In genomic region chr3:101852983-101853382, GRCh38 we compare ENCODE assay signal across 13 cellular contexts. TPM values are rescaled to one million over a fixed set of nuclear protein-coding genes. Genes with fewer than 3 reads are reported as not detected.
DNase-seq lines count a peak whose midpoint lies in the region; ATAC-seq and TF ChIP-seq lines count a peak whose summit lies in the region.
"Had no signal": no experiment of that assay in that cellular context is flagged by ENCODE, and none has a peak within 500 bp of the region (broad histone marks: within the 10 kb centered on the region; RNA-seq: fewer than 3 reads in every experiment).

No MANE protein-coding gene starts in this region.

- no peak for DNase-seq in activated naive CD4-positive, alpha-beta T cell treated with anti-CD3 and anti-CD28 coated beads for 36 hours
- no peak for DNase-seq in activated naive CD4-positive, alpha-beta T cell treated with Interleukin-2 at 50 U/mL for 16 hours
- DNase-seq in activated T-helper 1 cell treated with anti-CD3 and anti-CD28 coated beads, Interleukin-12 subunit alpha, Interleukin-12 subunit beta, Interleukin-2, Interleukin-4 antibody, amounts not matched to agents 30 ng/mL and 10 ng/mL and 1 ng/mL, durations not matched to agents 14 hours and 24 hours and 36 hours (ENCODE audit: low spot score), result no peak
- DNase-seq in kidney epithelial cell (ENCODE audit: low read depth) (no peak), NK-92 (lab: John Stamatoyannopoulos, UW; ENCODE audit: unreplicated experiment) (no peak), amniotic stem cell (lab: John Stamatoyannopoulos, UW) (no peak), left cardiac atrium (no peak)
- DNase-seq: activated CD4-positive, alpha-beta T cell treated with anti-CD3 and anti-CD28 coated beads for 48 hours; NCI-H1048; NCI-H524; SJCRH30; stimulated activated CD4-positive, alpha-beta T cell treated with anti-CD3 and anti-CD28 coated beads, Interleukin-2, amount 100 ng/mL, for 48 hours had no signal

- no peaks in the 10 kb centered on the region for H3K27me3 ChIP-seq in kidney epithelial cell (ENCODE audit: control insufficient read depth, insufficient read depth, low read length)
- H3K27me3 ChIP-seq in stomach smooth muscle (ENCODE audit: control insufficient read depth in 1 of 2, insufficient read depth in 2 of 2, low read length in 2 of 2), result no peaks in the 10 kb centered on the region
- H3K27me3 ChIP-seq: SJCRH30 had no signal

- H3K27ac Mint-ChIP-seq in activated naive CD4-positive, alpha-beta T cell treated with anti-CD3 and anti-CD28 coated beads for 36 hours, result peak overlapping the region; percentile 100
- H3K27ac Mint-ChIP-seq in activated T-helper 1 cell treated with anti-CD3 and anti-CD28 coated beads, Interleukin-12 subunit alpha, Interleukin-12 subunit beta, Interleukin-2, Interleukin-4 antibody, amounts not matched to agents 30 ng/mL and 10 ng/mL and 1 ng/mL, durations not matched to agents 14 hours and 24 hours and 36 hours, result peak overlapping the region; percentile 56

- peak overlapping the region; percentile 39 for H3K4me3 Mint-ChIP-seq in activated naive CD4-positive, alpha-beta T cell treated with anti-CD3 and anti-CD28 coated beads for 36 hours
- H3K4me3 Mint-ChIP-seq in activated T-helper 1 cell treated with anti-CD3 and anti-CD28 coated beads, Interleukin-12 subunit alpha, Interleukin-12 subunit beta, Interleukin-2, Interleukin-4 antibody, amounts not matched to agents 30 ng/mL and 10 ng/mL and 1 ng/mL, durations not matched to agents 14 hours and 24 hours and 36 hours, result peak overlapping the region; percentile 93

- H3K4me1 ChIP-seq in stomach smooth muscle (ENCODE audit: control insufficient read depth, insufficient read depth, low read length), result peaks cover 25% of the 10 kb centered on the region
- H3K4me1 ChIP-seq: SJCRH30 had no signal

- H3K36me3 ChIP-seq in kidney epithelial cell (ENCODE audit: control insufficient read depth, insufficient read depth, low read length), result peaks cover 8% of the 10 kb centered on the region
- H3K36me3 ChIP-seq in stomach smooth muscle (ENCODE audit: control insufficient read depth in 2 of 2, insufficient read depth in 2 of 2, low read length in 2 of 2), result peaks cover 55 to 60% of the 10 kb centered on the region in 2 donors

- intact Hi-C loops in activated naive CD4-positive, alpha-beta T cell treated with anti-CD3 and anti-CD28 coated beads for 36 hours (cut with micrococcal nuclease), result loop anchor here (5.0 kb wide), 1 partner anchor 336 kb away; no protein-coding TSS in a partner anchor
- intact Hi-C loops in activated T-helper 1 cell treated with anti-CD3 and anti-CD28 coated beads, Interleukin-12 subunit alpha, Interleukin-12 subunit beta, Interleukin-2, Interleukin-4 antibody, amounts not matched to agents 30 ng/mL and 10 ng/mL and 1 ng/mL, durations not matched to agents 14 hours and 24 hours and 36 hours (cut with micrococcal nuclease), result loop anchor here (5.0 kb wide), 1 partner anchor 259 kb away; no protein-coding TSS in a partner anchor
- intact Hi-C loops in left cardiac atrium (cut with DNase I), result loop anchor here in 1 of 2 donors (5.0 kb wide), 1 partner anchor 41 kb away; no protein-coding TSS in a partner anchor

- TF ChIP-seq CTCF in kidney epithelial cell (IDR thresholded peaks at IDR 0.05; ENCODE audit: insufficient read depth, low read length, poor library complexity, severe bottlenecking), result no peak

- no peak overlapping the region for H3K9ac ChIP-seq in stomach smooth muscle (ENCODE audit: low read length in 2 of 2)

- H3K4me3 ChIP-seq in kidney epithelial cell (ENCODE audit: low read depth, low read length) (peak overlapping the region; percentile 96), stomach smooth muscle (ENCODE audit: low read length in 2 of 2) (peak overlapping the region; percentile 41 to 44)
- H3K4me3 ChIP-seq: SJCRH30 had no signal

- no peaks in the 10 kb centered on the region for H3K9me3 ChIP-seq in stomach smooth muscle (ENCODE audit: control insufficient read depth in 2 of 2, low read length in 2 of 2)
- H3K9me3 ChIP-seq: SJCRH30 had no signal

- peak overlapping the region; percentile 12 for H3K27ac ChIP-seq in stomach smooth muscle (ENCODE audit: low read length)
- H3K27ac ChIP-seq: SJCRH30 had no signal

- H3K36me3 Mint-ChIP-seq in activated naive CD4-positive, alpha-beta T cell treated with anti-CD3 and anti-CD28 coated beads for 36 hours (ENCODE audit: low read depth), result peaks cover 79% of the 10 kb centered on the region
- H3K36me3 Mint-ChIP-seq in activated T-helper 1 cell treated with anti-CD3 and anti-CD28 coated beads, Interleukin-12 subunit alpha, Interleukin-12 subunit beta, Interleukin-2, Interleukin-4 antibody, amounts not matched to agents 30 ng/mL and 10 ng/mL and 1 ng/mL, durations not matched to agents 14 hours and 24 hours and 36 hours (ENCODE audit: low read depth), result peaks cover 75% of the 10 kb centered on the region

- H3K4me1 Mint-ChIP-seq in activated naive CD4-positive, alpha-beta T cell treated with anti-CD3 and anti-CD28 coated beads for 36 hours (ENCODE audit: low read depth), result peaks cover 65% of the 10 kb centered on the region
- peaks cover 80% of the 10 kb centered on the region for H3K4me1 Mint-ChIP-seq in activated T-helper 1 cell treated with anti-CD3 and anti-CD28 coated beads, Interleukin-12 subunit alpha, Interleukin-12 subunit beta, Interleukin-2, Interleukin-4 antibody, amounts not matched to agents 30 ng/mL and 10 ng/mL and 1 ng/mL, durations not matched to agents 14 hours and 24 hours and 36 hours (ENCODE audit: low read depth)

- no peaks in the 10 kb centered on the region for H3K9me3 Mint-ChIP-seq in activated naive CD4-positive, alpha-beta T cell treated with anti-CD3 and anti-CD28 coated beads for 36 hours
- no peaks in the 10 kb centered on the region for H3K9me3 Mint-ChIP-seq in activated T-helper 1 cell treated with anti-CD3 and anti-CD28 coated beads, Interleukin-12 subunit alpha, Interleukin-12 subunit beta, Interleukin-2, Interleukin-4 antibody, amounts not matched to agents 30 ng/mL and 10 ng/mL and 1 ng/mL, durations not matched to agents 14 hours and 24 hours and 36 hours

- no peak for ATAC-seq in left cardiac atrium

- CTCF ChIA-PET in activated naive CD4-positive, alpha-beta T cell treated with anti-CD3 and anti-CD28 coated beads for 36 hours (lab: Charles Lee), result interaction anchor here (0.7 to 2.5 kb wide), 5 partner anchors 13 to 376 kb away, joined by 3 to 9 read pairs (median 7); no protein-coding TSS in a partner anchor

- H3K27me3 Mint-ChIP-seq in activated naive CD4-positive, alpha-beta T cell treated with anti-CD3 and anti-CD28 coated beads for 36 hours (ENCODE audit: low read depth), result no peaks in the 10 kb centered on the region
- no peaks in the 10 kb centered on the region for H3K27me3 Mint-ChIP-seq in activated T-helper 1 cell treated with anti-CD3 and anti-CD28 coated beads, Interleukin-12 subunit alpha, Interleukin-12 subunit beta, Interleukin-2, Interleukin-4 antibody, amounts not matched to agents 30 ng/mL and 10 ng/mL and 1 ng/mL, durations not matched to agents 14 hours and 24 hours and 36 hours (ENCODE audit: insufficient read depth)

RNA-seq across cellular contexts. Expression of gene NFKBIZ, which starts 3.7 kb away (rescaled TPM):
- total RNA-seq in activated naive CD4-positive, alpha-beta T cell treated with anti-CD3 and anti-CD28 coated beads for 36 hours, result 10 to 100 TPM; 79.3 to 85.0 TPM
- 72.4 and 79.7 TPM in 2 replicates for total RNA-seq in activated T-helper 1 cell treated with anti-CD3 and anti-CD28 coated beads, Interleukin-12 subunit alpha, Interleukin-12 subunit beta, Interleukin-2, Interleukin-4 antibody, amounts not matched to agents 30 ng/mL and 10 ng/mL and 1 ng/mL, durations not matched to agents 14 hours and 24 hours and 36 hours
- 76.4 and 91.6 TPM in 2 replicates for total RNA-seq in kidney epithelial cell
- total RNA-seq in left cardiac atrium, result 10 to 100 TPM; 34.9 to 39.7 TPM
